8 cellular contexts compared by ENCODE assay signal in genomic region chr10:17227367-17228080, GRCh38. TPM values are rescaled to one million over a fixed set of nuclear protein-coding genes. Genes with fewer than 3 reads are reported as not detected.
DNase-seq lines count a peak whose midpoint lies in the region; ATAC-seq and TF ChIP-seq lines count a peak whose summit lies in the region.

No MANE protein-coding gene starts in this region.

- H3K27me3 ChIP-seq in neural progenitor cell = no peaks in the 10 kb centered on the region

- peaks cover 25% of the 10 kb centered on the region for H3K4me1 ChIP-seq in neural progenitor cell

- ATAC-seq in activated T-cell treated with anti-CD3 and anti-CD28 coated beads, Interleukin-2, amount 50 U/mL, for 4 hours = peak; percentile 28 to 29
- peak; percentile 29 for ATAC-seq in HG02840 (IDR thresholded peaks at IDR 0.05; ENCODE audit: low FRiP score, unreplicated experiment)

- H3K9me3 ChIP-seq in neural progenitor cell (ENCODE audit: low read depth) = no peaks in the 10 kb centered on the region

- peaks cover 11% of the 10 kb centered on the region for H3K36me3 Mint-ChIP-seq in activated T-cell treated with anti-CD3 and anti-CD28 coated beads, Interleukin-2, amount 50 U/mL, for 4 hours (ENCODE audit: insufficient read depth)
- H3K36me3 Mint-ChIP-seq in neural progenitor cell = peaks cover 22% of the 10 kb centered on the region

- H2AFZ ChIP-seq in neural progenitor cell (replicated peaks) = no peak overlapping the region

- no peak overlapping the region for H3K9ac ChIP-seq in neural progenitor cell

- DNase-seq in activated T-cell treated with anti-CD3 and anti-CD28 coated beads, Interleukin-2, amount 50 U/mL, for 4 hours = no peak
- DNase-seq in activated T-cell treated with anti-CD3 and anti-CD28 coated beads for 4 hours (no peak), RPMI7951 (ENCODE audit: low read depth) (peak; percentile 62), neural progenitor cell (ENCODE audit: low spot score) (no peak), COR-L47 (lab: John Stamatoyannopoulos, UW) (no peak), mesenteric fat pad (ENCODE audit: low spot score) (no peak)
- peak; percentile 4 for DNase-seq in effector CD8-positive, alpha-beta T cell (lab: John Stamatoyannopoulos, UW)

- peak overlapping the region; percentile 89 for H3K4me2 ChIP-seq in neural progenitor cell

- peaks cover 41% of the 10 kb centered on the region for H3F3A ChIP-seq in neural progenitor cell (ENCODE audit: low read depth)

- no peak overlapping the region for H3K27ac ChIP-seq in neural progenitor cell

- H3K4me3 Mint-ChIP-seq in activated T-cell treated with anti-CD3 and anti-CD28 coated beads, Interleukin-2, amount 50 U/mL, for 4 hours = peak overlapping the region; percentile 90
- H3K4me3 Mint-ChIP-seq in neural progenitor cell = peak overlapping the region; percentile 97

- no peaks in the 10 kb centered on the region for H3K27me3 Mint-ChIP-seq in activated T-cell treated with anti-CD3 and anti-CD28 coated beads, Interleukin-2, amount 50 U/mL, for 4 hours (ENCODE audit: low read depth)
- peaks cover 14% of the 10 kb centered on the region for H3K27me3 Mint-ChIP-seq in neural progenitor cell (ENCODE audit: insufficient read depth, low read depth)

- peaks cover 57% of the 10 kb centered on the region for H3K4me1 Mint-ChIP-seq in activated T-cell treated with anti-CD3 and anti-CD28 coated beads, Interleukin-2, amount 50 U/mL, for 4 hours (ENCODE audit: low read depth)
- peaks cover 41% of the 10 kb centered on the region for H3K4me1 Mint-ChIP-seq in neural progenitor cell

- peaks cover 34% of the 10 kb centered on the region for H3K79me2 ChIP-seq in neural progenitor cell (ENCODE audit: low read depth)

- peaks cover 28% of the 10 kb centered on the region for H4K20me1 ChIP-seq in neural progenitor cell (ENCODE audit: low read depth)

- H3K9me3 Mint-ChIP-seq in activated T-cell treated with anti-CD3 and anti-CD28 coated beads, Interleukin-2, amount 50 U/mL, for 4 hours = no peaks in the 10 kb centered on the region
- H3K9me3 Mint-ChIP-seq in neural progenitor cell = peaks cover 3% of the 10 kb centered on the region

- H3K36me3 ChIP-seq in neural progenitor cell = peaks cover 4% of the 10 kb centered on the region

- H3K27ac Mint-ChIP-seq in neural progenitor cell = peak overlapping the region; percentile 85

- TF ChIP-seq CTCF in neural progenitor cell (IDR thresholded peaks at IDR 0.05) = peak; percentile 58

- peak overlapping the region; percentile 74 for H3K4me3 ChIP-seq in neural progenitor cell

RNA-seq across cellular contexts. Expression of gene VIM, which starts 0.5 kb away (rescaled TPM):
- 100 to 1,000 TPM; 113 to 192 (median 123) TPM for total RNA-seq in activated T-cell treated with anti-CD3 and anti-CD28 coated beads, Interleukin-2, amount 50 U/mL, for 4 hours
- total RNA-seq in RPMI7951 (2014; rRNA removed; shearing (Covaris generic)) = 11,641 and 12,249 TPM in 2 replicates
- total RNA-seq in neural progenitor cell (ENCODE audit: low replicate concordance) = 727 and 820 TPM in 2 replicates
- 3,828 TPM for total RNA-seq in mesenteric fat pad

RNA-seq across cellular contexts. Expression of gene TRDMT1, which starts 26.1 kb away (rescaled TPM):
- total RNA-seq in activated T-cell treated with anti-CD3 and anti-CD28 coated beads, Interleukin-2, amount 50 U/mL, for 4 hours = 10 to 100 TPM in 2 of 3 donors, 1 to 10 TPM in 1; 9.1 to 12.1 (median 10.9) TPM
- total RNA-seq in RPMI7951 (2014; rRNA removed; shearing (Covaris generic)) = 9.9 and 18.1 TPM in 2 replicates
- total RNA-seq in neural progenitor cell (ENCODE audit: low replicate concordance) (26.4 and 35.6 TPM in 2 replicates), mesenteric fat pad (7.1 TPM)

Comparison
In these comparisons a context has a peak if more than half of its experiments do, and no peak if none do; other contexts are left out.
1. DNase-seq: peak in RPMI7951 (single experiment) and effector CD8-positive, alpha-beta T cell (single experiment); none in activated T-cell treated with anti-CD3 and anti-CD28 coated beads, Interleukin-2, amount 50 U/mL, for 4 hours (single experiment), activated T-cell treated with anti-CD3 and anti-CD28 coated beads for 4 hours (single experiment), neural progenitor cell (single experiment), COR-L47 (single experiment) and mesenteric fat pad (single experiment).